14 cellular contexts compared by ENCODE assay signal in genomic region chr21:44375281-44375651, GRCh38. TPM values are rescaled to one million over a fixed set of nuclear protein-coding genes. Genes with fewer than 3 reads are reported as not detected.
DNase-seq lines count a peak whose midpoint lies in the region; ATAC-seq and TF ChIP-seq lines count a peak whose summit lies in the region.
"Had no signal": no experiment of that assay in that cellular context is flagged by ENCODE, and none has a peak within 500 bp of the region (broad histone marks: within the 10 kb centered on the region; RNA-seq: fewer than 3 reads in every experiment).

No MANE protein-coding gene starts in this region.

- H3K27ac Mint-ChIP-seq in activated CD4-positive, alpha-beta T cell treated with anti-CD3 and anti-CD28 coated beads for 36 hours: no peak overlapping the region

- H3K4me3 Mint-ChIP-seq in activated CD4-positive, alpha-beta T cell treated with anti-CD3 and anti-CD28 coated beads for 36 hours: no peak overlapping the region
- H3K4me3 Mint-ChIP-seq: H9 had no signal

- POLR2A ChIA-PET in activated CD4-positive, alpha-beta T cell treated with anti-CD3 and anti-CD28 coated beads for 36 hours (lab: Charles Lee): no interaction called here

- H3K27me3 ChIP-seq in Peyer's patch: no peaks in the 10 kb centered on the region

- peaks cover 0 to 13% (median 5%) of the 10 kb centered on the region in 4 donors for H3K4me1 ChIP-seq in Peyer's patch

- H3K36me3 ChIP-seq in Peyer's patch: no peaks in the 10 kb centered on the region
- H3K36me3 ChIP-seq: gastroesophageal sphincter, thoracic aorta had no signal

- H3K9me3 ChIP-seq in Peyer's patch: no peaks in the 10 kb centered on the region
- H3K9me3 ChIP-seq: gastroesophageal sphincter, thoracic aorta had no signal

- no peaks in the 10 kb centered on the region for H3K27me3 Mint-ChIP-seq in activated CD4-positive, alpha-beta T cell treated with anti-CD3 and anti-CD28 coated beads for 36 hours

- no peaks in the 10 kb centered on the region for H3K36me3 Mint-ChIP-seq in activated CD4-positive, alpha-beta T cell treated with anti-CD3 and anti-CD28 coated beads for 36 hours (ENCODE audit: low read depth)

- intact Hi-C loops in activated CD4-positive, alpha-beta T cell treated with anti-CD3 and anti-CD28 coated beads for 36 hours (cut with DNase I, micrococcal nuclease): no loop called here

- H3K4me3 ChIP-seq in Peyer's patch (no peak overlapping the region), coronary artery (no peak overlapping the region)
- H3K4me3 ChIP-seq: gastroesophageal sphincter, thoracic aorta had no signal

- peak; percentile 33 for ATAC-seq in activated CD4-positive, alpha-beta T cell treated with anti-CD3 and anti-CD28 coated beads for 36 hours
- ATAC-seq in HG03175 (IDR thresholded peaks at IDR 0.05; ENCODE audit: unreplicated experiment): no peak
- ATAC-seq: gastroesophageal sphincter had no signal

- TF ChIP-seq CTCF in Peyer's patch (IDR thresholded peaks at IDR 0.05) (no peak), coronary artery (IDR thresholded peaks at IDR 0.05) (no peak)

- H3K27ac ChIP-seq in Peyer's patch: no peak overlapping the region
- no peak overlapping the region for H3K27ac ChIP-seq in coronary artery
- H3K27ac ChIP-seq: gastroesophageal sphincter, thoracic aorta had no signal

- H3K4me1 Mint-ChIP-seq in activated CD4-positive, alpha-beta T cell treated with anti-CD3 and anti-CD28 coated beads for 36 hours: peaks cover 16% of the 10 kb centered on the region

- no peaks in the 10 kb centered on the region for H3K9me3 Mint-ChIP-seq in activated CD4-positive, alpha-beta T cell treated with anti-CD3 and anti-CD28 coated beads for 36 hours (ENCODE audit: low read depth)

- TF ChIP-seq POLR2A in Peyer's patch (IDR thresholded peaks at IDR 0.05): no peak

- CTCF ChIA-PET in activated CD4-positive, alpha-beta T cell treated with anti-CD3 and anti-CD28 coated beads for 36 hours (lab: Charles Lee): no interaction called here

- peak; percentile 33 for DNase-seq in activated CD4-positive, alpha-beta T cell treated with anti-CD3 and anti-CD28 coated beads for 36 hours
- no peak for DNase-seq in activated CD4-positive, alpha-beta T cell treated with anti-CD3 and anti-CD28 coated beads for 4 hours
- DNase-seq in Peyer's patch (peak; percentile 47 to 83 (median 77)), coronary artery (ENCODE audit: low spot score) (peak; percentile 58), NCI-H2107 (lab: John Stamatoyannopoulos, UW) (no peak), foreskin melanocyte (no peak)
- peak; percentile 39 for DNase-seq in stimulated activated CD8-positive, alpha-beta memory T cell treated with anti-CD3 and anti-CD28 coated beads, Interleukin-4, amount 100 ng/mL, for 48 hours
- DNase-seq: 8988T; activated CD8-positive, alpha-beta memory T cell treated with anti-CD3 and anti-CD28 coated beads for 24 hours; H9; NCI-H187 had no signal

RNA-seq across cellular contexts. Expression of gene TRPM2, which starts 21.8 kb away (rescaled TPM):
- total RNA-seq in activated CD4-positive, alpha-beta T cell treated with anti-CD3 and anti-CD28 coated beads for 36 hours: 1 to 10 TPM; 1.5 to 1.7 TPM
- 10 to 100 TPM in 1 of 4 donors, 1 to 10 TPM in 3; 1.1 to 27.2 (median 3.3) TPM for total RNA-seq in Peyer's patch

RNA-seq across cellular contexts. Expression of gene CFAP410, which starts 36.1 kb away (rescaled TPM):
- total RNA-seq in activated CD4-positive, alpha-beta T cell treated with anti-CD3 and anti-CD28 coated beads for 36 hours: 10 to 100 TPM in 1 of 2 experiments, 1 to 10 TPM in 1; 7.3 to 11.4 TPM
- 10 to 100 TPM; 20.5 to 50.6 (median 39.9) TPM for total RNA-seq in Peyer's patch

Comparison
In these comparisons a context has a peak if more than half of its experiments do, and no peak if none do; other contexts are left out.
1. DNase-seq: peak in activated CD4-positive, alpha-beta T cell treated with anti-CD3 and anti-CD28 coated beads for 36 hours (single experiment), Peyer's patch (3 of 3), coronary artery (single experiment) and stimulated activated CD8-positive, alpha-beta memory T cell treated with anti-CD3 and anti-CD28 coated beads, Interleukin-4, amount 100 ng/mL, for 48 hours (single experiment); none in activated CD4-positive, alpha-beta T cell treated with anti-CD3 and anti-CD28 coated beads for 4 hours (0 of 2), NCI-H2107 (single experiment) and foreskin melanocyte (single experiment).